8 cellular contexts compared by ENCODE assay signal in genomic region chr12:122981036-122981471, GRCh38. TPM values are rescaled to one million over a fixed set of nuclear protein-coding genes. Genes with fewer than 3 reads are reported as not detected.
DNase-seq lines count a peak whose midpoint lies in the region; ATAC-seq, FAIRE-seq and TF ChIP-seq lines count a peak whose summit lies in the region.

No MANE protein-coding gene starts in this region.

- TF ChIP-seq RAD21 in IMR-90 (IDR thresholded peaks at IDR 0.05; ENCODE audit: low read length) (no peak), GM12878 (IDR thresholded peaks at IDR 0.05; ENCODE audit: insufficient read depth, low read depth, low read length) (no peak), HepG2 (CRISPR knock-in tag; IDR thresholded peaks at IDR 0.05) (no peak)

- RAD21 ChIA-PET in GM12878 (lab: Charles Lee; ENCODE audit: unreplicated experiment): interaction anchor here (1.0 to 1.4 kb wide), 2 partner anchors 11 to 257 kb away, joined by 3 to 5 read pairs; no protein-coding TSS in a partner anchor

- TF ChIP-seq POLR2A in IMR-90 (IDR thresholded peaks at IDR 0.05; ENCODE audit: low read depth, low read length) (peak; percentile 19; the same call in 1 of the 2 replicates), GM12878 (IDR thresholded peaks at IDR 0.05; ENCODE audit: low read depth, low read length) (no peak), HepG2 (IDR thresholded peaks at IDR 0.05; ENCODE audit: insufficient read depth in 1 of 2, low read depth in 2 of 2, low read length in 2 of 2) (0 out of 4 replicates have a peak, but pooled peaks of 1 of the 2 experiments have one; percentile 13)

- peak overlapping the region; percentile 50; the same call in 1 of the 2 replicates for H2BK120ac ChIP-seq in IMR-90 (ENCODE audit: low read depth, low read length)

- dilution Hi-C loops in IMR-90 (cut with HindIII; ENCODE audit: low sequenced_read_pairs, unreplicated experiment): loop anchor here (25.0 kb wide), 1 partner anchor 256 kb away; the partner anchor contains the start of genes MPHOSPH9 and MTRFR

- peak overlapping the region; percentile 94 for H3K14ac ChIP-seq in IMR-90 (replicated peaks; ENCODE audit: low read depth, low read length)

- SMC1A ChIA-PET in GM12878 (lab: Charles Lee; ENCODE audit: uncharacterized antibody, unreplicated experiment): no interaction called here

- H3K56ac ChIP-seq in IMR-90 (ENCODE audit: extremely low read depth, insufficient read depth, low read length): peak overlapping the region; percentile 72

- H3K4me1 ChIP-seq in IMR-90 (ENCODE audit: control insufficient read depth, insufficient read depth, low read length) (peaks cover 30% of the 10 kb centered on the region), GM12878 (ENCODE audit: control insufficient read depth, insufficient read depth, low read length) (peaks cover 27% of the 10 kb centered on the region), HepG2 (ENCODE audit: insufficient read depth, low read length) (peaks cover 78% of the 10 kb centered on the region), thymus (ENCODE audit: control insufficient read depth, insufficient read depth, low read length) (peaks cover 29% of the 10 kb centered on the region)

- H2AK5ac ChIP-seq in IMR-90 (ENCODE audit: low read depth, low read length): peak overlapping the region; percentile 94

- H2AK9ac ChIP-seq in IMR-90 (replicated peaks; ENCODE audit: low read depth, low read length, poor library complexity): peak overlapping the region; percentile 98

- in situ Hi-C loops in IMR-90 (cut with MboI; ENCODE audit: low sequenced_read_pairs): loop anchor here (10.0 kb wide), 1 partner anchor 164 kb away; no protein-coding TSS in a partner anchor
- in situ Hi-C loops in GM12878 (cut with MboI): no loop called here
- in situ Hi-C loops in HepG2 (cut with HindIII; ENCODE audit: extremely low pct_ligation_motif_present, low pct_unique_long_range_greater_than_20kb): no loop called here

- no peak overlapping the region for H2BK20ac ChIP-seq in IMR-90 (ENCODE audit: low read depth, low read length)

- H4K8ac ChIP-seq in IMR-90 (ENCODE audit: low read depth in 2 of 2, low read length in 2 of 2): peak overlapping the region; percentile 74 to 85; a peak in 3 of 4 replicates

- peak overlapping the region; percentile 99 for H2AFZ ChIP-seq in IMR-90 (replicated peaks; ENCODE audit: low read length, poor library complexity)
- H2AFZ ChIP-seq in GM12878 (ENCODE audit: control insufficient read depth, low read depth, low read length): peak overlapping the region; percentile 80
- no peak overlapping the region for H2AFZ ChIP-seq in HepG2 (ENCODE audit: low read length)

- intact Hi-C loops in IMR-90 (cut with micrococcal nuclease) (loop anchor here (2.0 kb wide), 1 partner anchor 62 kb away; no protein-coding TSS in a partner anchor), GM12878 (cut with micrococcal nuclease; ENCODE audit: unreplicated experiment) (no loop called here), HepG2 (cut with micrococcal nuclease; ENCODE audit: unreplicated experiment) (loop anchor here (5.0 kb wide), 1 partner anchor 251 kb away; the partner anchor contains the start of genes MPHOSPH9 and MTRFR)

- H2BK5ac ChIP-seq in IMR-90 (ENCODE audit: low read depth, low read length, poor library complexity, severe bottlenecking): peak overlapping the region; percentile 79

- peak overlapping the region; percentile 88 for H3K27ac ChIP-seq in 22Rv1
- peak overlapping the region; percentile 89 for H3K27ac ChIP-seq in IMR-90 (ENCODE audit: insufficient read depth, low read length)
- H3K27ac ChIP-seq in GM12878 (ENCODE audit: control insufficient read depth, insufficient read depth): peak overlapping the region; percentile 75
- H3K27ac ChIP-seq in HepG2 (ENCODE audit: extremely low read length, insufficient read depth, low read length): peak overlapping the region; percentile 93
- H3K27ac ChIP-seq in thymus (ENCODE audit: low read depth): peak overlapping the region; percentile 88

- H3K18ac ChIP-seq in IMR-90 (ENCODE audit: low read depth, low read length): no peak overlapping the region; the same call in 1 of the 2 replicates

- H3K9me3 ChIP-seq in IMR-90 (ENCODE audit: control insufficient read depth, insufficient read depth, low read length): no peaks in the 10 kb centered on the region
- H3K9me3 ChIP-seq in GM12878 (replicated peaks; ENCODE audit: control insufficient read depth, insufficient read depth, low read length): no peaks in the 10 kb centered on the region
- H3K9me3 ChIP-seq in HepG2 (ENCODE audit: low read length): no peaks in the 10 kb centered on the region
- no peaks in the 10 kb centered on the region for H3K9me3 ChIP-seq in thymus (ENCODE audit: control insufficient read depth)

- H3K4me2 ChIP-seq in IMR-90 (ENCODE audit: low read depth, low read length) (peak overlapping the region; percentile 97), GM12878 (ENCODE audit: control insufficient read depth, insufficient read depth) (peak overlapping the region; percentile 30), HepG2 (ENCODE audit: low read depth, low read length) (peak overlapping the region; percentile 96)

- H3K27me3 ChIP-seq in IMR-90 (ENCODE audit: control insufficient read depth, insufficient read depth, low read length) (no peaks in the 10 kb centered on the region), GM12878 (replicated peaks in 1 of 2; ENCODE audit: control insufficient read depth in 2 of 2, insufficient read depth in 2 of 2, low read length in 1 of 2) (no peaks in the 10 kb centered on the region), HepG2 (ENCODE audit: control insufficient read depth in 1 of 2, insufficient read depth in 2 of 2, low read length in 2 of 2) (no peaks in the 10 kb centered on the region; a peak in 1 of 5 replicates), thymus (ENCODE audit: control insufficient read depth, insufficient read depth) (no peaks in the 10 kb centered on the region)

- H3K9ac ChIP-seq in IMR-90 (ENCODE audit: low read depth, low read length) (peak overlapping the region; percentile 98), GM12878 (ENCODE audit: control insufficient read depth, insufficient read depth, low read length) (peak overlapping the region; percentile 83), HepG2 (ENCODE audit: insufficient read depth, low read depth, low read length) (peak overlapping the region; percentile 94)

- peaks cover 19 to 70% of the 10 kb centered on the region in 2 experiments; a peak in 3 of 4 replicates for H3K79me1 ChIP-seq in IMR-90 (ENCODE audit: low read depth in 1 of 2, low read length in 2 of 2)

- peak overlapping the region; percentile 87 for H4K91ac ChIP-seq in IMR-90 (ENCODE audit: insufficient read depth, low read depth, low read length)

- POLR2A ChIA-PET in IMR-90 (lab: Charles Lee; ENCODE audit: unreplicated experiment) (no interaction called here), GM12878 (lab: Charles Lee) (interaction anchor here (1.0 to 1.5 kb wide), 2 partner anchors 11 to 110 kb away, joined by 3 to 6 read pairs; no protein-coding TSS in a partner anchor), HepG2 (lab: Yijun Ruan, JAX) (interaction anchor here (0.6 to 5.0 kb wide), 3 partner anchors 12 to 252 kb away, joined by 3 to 42 read pairs (median 4); partner anchors contain the start of genes MPHOSPH9, MTRFR and PITPNM2)

- FAIRE-seq in GM12878 (lab: Jason Lieb, UNC) (no peak), HepG2 (lab: Jason Lieb, UNC) (no peak)

- no peak overlapping the region for H2BK15ac ChIP-seq in IMR-90 (ENCODE audit: low read depth, low read length)

- peak; percentile 25; the same call in 1 of the 2 replicates for TF ChIP-seq CTCF in 22Rv1 (IDR thresholded peaks at IDR 0.05)
- no peak for TF ChIP-seq CTCF in IMR-90 (conservative IDR thresholded peaks at IDR 0.05; ENCODE audit: low read depth, low read length)
- 0 out of 6 replicates have a peak, but pooled peaks of 1 of the 3 experiments have one; percentile 6 for TF ChIP-seq CTCF in GM12878 (IDR thresholded peaks at IDR 0.05 in 2 of 3, conservative IDR thresholded peaks at IDR 0.05 in 1 of 3; ENCODE audit: control insufficient read depth in 2 of 3, extremely low read depth in 1 of 3, insufficient read depth in 1 of 3, low read depth in 3 of 3, low read length in 3 of 3)
- TF ChIP-seq CTCF in HepG2 (CRISPR knock-in tag; IDR thresholded peaks at IDR 0.05): no peak

- no peak for DNase-seq in IMR-90
- DNase-seq in GM12878 (ENCODE audit: low read depth, low spot score): no peak
- no peak for DNase-seq in HepG2 (ENCODE audit: low spot score)
- no peak for DNase-seq in NCI-H774 (lab: John Stamatoyannopoulos, UW)

- H3K9me1 ChIP-seq in IMR-90 (ENCODE audit: insufficient read depth, low read length): peaks cover 18% of the 10 kb centered on the region; the same call in 1 of the 2 replicates

- H3K23ac ChIP-seq in IMR-90 (ENCODE audit: low read depth, low read length): peak overlapping the region; percentile 96

- H3K79me2 ChIP-seq in GM12878 (ENCODE audit: control insufficient read depth, insufficient read depth, low read length) (peaks cover 28% of the 10 kb centered on the region), HepG2 (ENCODE audit: insufficient read depth, low read length) (peaks cover 42% of the 10 kb centered on the region)

- H3K4ac ChIP-seq in IMR-90 (ENCODE audit: low read depth, low read length): peak overlapping the region; percentile 82

- H3K4me3 ChIP-seq in IMR-90 (ENCODE audit: insufficient read depth, low read depth, low read length) (peak overlapping the region; percentile 85), GM12878 (peak overlapping the region; percentile 96), HepG2 (replicated peaks in 1 of 3; ENCODE audit: insufficient read depth in 1 of 3, low read depth in 2 of 3, low read length in 3 of 3) (peak overlapping the region; percentile 87 to 99 (median 97)), thymus (ENCODE audit: low read length) (peak overlapping the region; percentile 93)

- no peak for TF ChIP-seq EP300 in GM12878 (IDR thresholded peaks at IDR 0.05; ENCODE audit: borderline replicate concordance in 1 of 2, control insufficient read depth in 1 of 2, low read depth in 2 of 2, low read length in 2 of 2)
- no peak for TF ChIP-seq EP300 in HepG2 (IDR thresholded peaks at IDR 0.05; ENCODE audit: low read depth in 2 of 2, low read length in 2 of 2)
- TF ChIP-seq EP300 in HepG2 (CRISPR knock-in tag; IDR thresholded peaks at IDR 0.05; ENCODE audit: borderline replicate concordance): no peak

- BruUV-seq in IMR-90 (replicated peaks; lab: Mats Ljungman, UMichigan) (no TSS peak), GM12878 (replicated peaks; lab: Mats Ljungman, UMichigan) (no TSS peak), HepG2 (replicated peaks; lab: Mats Ljungman, UMichigan) (no TSS peak)

- CTCF ChIA-PET in IMR-90 (lab: Yijun Ruan, JAX) (no interaction called here), GM12878 (lab: Yijun Ruan, JAX) (interaction anchor here (1.1 to 1.2 kb wide), 2 partner anchors 121 to 257 kb away, joined by 4 to 6 read pairs; no protein-coding TSS in a partner anchor), HepG2 (lab: Yijun Ruan, JAX; ENCODE audit: low intra/inter-chr PET ratio, low total read pairs) (no interaction called here)

- WGBS in IMR-90 (ENCODE audit: extremely low coverage in 2 of 2, insufficient read length in 1 of 2), 2 experiments: 1% methylated on average over 27 of the region's 40 CpGs; no CpG with 5 or more reads in 1 of the 2 experiments
- under 1% methylated on average over 40 of the region's 40 CpGs for WGBS in GM12878 (ENCODE audit: insufficient coverage, insufficient replicate concordance, low lambda C conversion rate, missing lambda C conversion rate)
- WGBS in HepG2 (ENCODE audit: low lambda C conversion rate): under 1% methylated on average over 30 of the region's 40 CpGs
- WGBS in thymus: under 1% methylated on average over 40 of the region's 40 CpGs

- H4K5ac ChIP-seq in IMR-90 (ENCODE audit: low read depth, low read length): peak overlapping the region; percentile 33

- peaks cover 24% of the 10 kb centered on the region for H3K36me3 ChIP-seq in IMR-90 (ENCODE audit: control insufficient read depth, insufficient read depth, low read length)
- H3K36me3 ChIP-seq in GM12878 (ENCODE audit: control insufficient read depth in 2 of 2, insufficient read depth in 2 of 2, low read length in 1 of 2): peaks cover 0 to 6% of the 10 kb centered on the region in 2 experiments; a peak in 2 of 4 replicates
- peaks cover 3 to 19% of the 10 kb centered on the region in 2 experiments; a peak in 4 of 5 replicates for H3K36me3 ChIP-seq in HepG2 (replicated peaks in 1 of 2; ENCODE audit: control insufficient read depth in 1 of 2, insufficient read depth in 2 of 2, low read length in 2 of 2)
- H3K36me3 ChIP-seq in thymus (ENCODE audit: control insufficient read depth, insufficient read depth): peaks cover 49% of the 10 kb centered on the region

- ATAC-seq in GM18858 (IDR thresholded peaks at IDR 0.05; ENCODE audit: unreplicated experiment) (peak; percentile 6), IMR-90 (ENCODE audit: low read depth) (peak; percentile 16), GM12878 (peak; percentile 43), HepG2 (peak; percentile 2), HG02938 (IDR thresholded peaks at IDR 0.05; ENCODE audit: unreplicated experiment) (no peak)

- peaks cover 15% of the 10 kb centered on the region for H4K20me1 ChIP-seq in IMR-90 (ENCODE audit: insufficient read depth, low read length)
- no peaks in the 10 kb centered on the region for H4K20me1 ChIP-seq in GM12878 (ENCODE audit: control insufficient read depth, insufficient read depth)
- H4K20me1 ChIP-seq in HepG2 (ENCODE audit: insufficient read depth, low read length): no peaks in the 10 kb centered on the region

RNA-seq across cellular contexts. Expression of gene ARL6IP4, which starts 0.6 kb away (rescaled TPM):
- total RNA-seq in IMR-90 (2012; rRNA removed) (161 and 205 TPM in 2 replicates), GM12878 (2014; rRNA removed) (190 TPM in 2 replicates), GM12878 (2014; rRNA removed; fragmentation: Illumina TruSeq; extraction: Trizol) (174 and 188 TPM in 2 replicates), GM12878 (2021) (200 and 201 TPM in 2 replicates), HepG2 (2016; rRNA removed; fragmentation: Illumina TruSeq; extraction: Trizol) (178 and 220 TPM in 2 replicates)
- polyA plus RNA-seq in IMR-90 (2012; rRNA removed) (254 and 258 TPM in 2 replicates), GM12878 (2011; rRNA removed) (106 and 137 TPM in 2 replicates), GM12878 (2014; fragmentation: Illumina TruSeq; extraction: Trizol) (53.4 and 144 TPM in 2 replicates), GM12878 (2014; fragmentation: Nextera tagmentation; extraction: Ambion mirVana) (10 to 100 TPM in 1 of 2 experiments, 1 to 10 TPM in 1; 2.5 to 14.1 TPM), GM12878 (2014; rRNA removed) (188 and 210 TPM in 2 replicates), GM12878 (2016; fragmentation: Nextera tagmentation; extraction: Ambion mirVana) (100 to 1,000 TPM; 319 to 320 TPM), HepG2 (2011; rRNA removed) (155 and 179 TPM in 2 replicates), thymus (302 TPM)
- polyA plus RNA-seq in IMR-90 (2012; cell fraction: cytosol; rRNA removed): 195 and 234 TPM in 2 replicates
- 276 and 281 TPM in 2 replicates for polyA plus RNA-seq in IMR-90 (2012; cell fraction: nucleus; rRNA removed; ENCODE audit: low replicate concordance)
- total RNA-seq in GM12878 (2013; cell fraction: nucleolus; rRNA removed): 25.4 and 26.0 TPM in 2 replicates
- 52.4 TPM for polyA plus RNA-seq in GM12878 (2011; ENCODE audit: low read depth)
- polyA plus RNA-seq in GM12878 (2011; cell fraction: cytosol; rRNA removed): 140 and 213 TPM in 2 replicates
- polyA plus RNA-seq in GM12878 (2011; cell fraction: nucleus; rRNA removed): 267 and 296 TPM in 2 replicates
- 131 and 139 TPM in 2 replicates for polyA plus RNA-seq in GM12878 (2012)
- 32.8 and 49.1 TPM in 2 replicates for polyA minus RNA-seq in GM12878 (2011; rRNA and poly(A)+ RNA removed)
- polyA minus RNA-seq in GM12878 (2011; cell fraction: cytosol; rRNA and poly(A)+ RNA removed): 21.2 and 37.3 TPM in 2 replicates
- polyA minus RNA-seq in GM12878 (2011; cell fraction: nucleus; rRNA and poly(A)+ RNA removed): 13.5 and 17.7 TPM in 2 replicates
- total RNA-seq in HepG2 (2016; cell fraction: cytosol; rRNA removed; fragmentation: Illumina TruSeq; extraction: Trizol; ENCODE audit: low read depth): 710 and 791 TPM in 2 replicates
- total RNA-seq in HepG2 (2016; cell fraction: insoluble cytoplasmic fraction; rRNA removed; fragmentation: Illumina TruSeq; extraction: Trizol): 169 and 227 TPM in 2 replicates
- 491 and 557 TPM in 2 replicates for total RNA-seq in HepG2 (2016; cell fraction: membrane; rRNA removed; fragmentation: Illumina TruSeq; extraction: Trizol)
- total RNA-seq in HepG2 (2016; cell fraction: nucleus; rRNA removed; fragmentation: Illumina TruSeq; extraction: Trizol): 80.1 and 103 TPM in 2 replicates
- 176 and 208 TPM in 2 replicates for polyA plus RNA-seq in HepG2 (2011; cell fraction: cytosol; rRNA removed)
- polyA plus RNA-seq in HepG2 (2011; cell fraction: nucleus; rRNA removed): 332 and 368 TPM in 2 replicates
- 109 and 121 TPM in 2 replicates for polyA plus RNA-seq in HepG2 (2012)
- polyA plus RNA-seq in HepG2 (2016; cell fraction: cytosol; fragmentation: Illumina TruSeq; extraction: Trizol; ENCODE audit: low read depth): 761 and 860 TPM in 2 replicates
- polyA plus RNA-seq in HepG2 (2016; cell fraction: insoluble cytoplasmic fraction; fragmentation: Illumina TruSeq; extraction: Trizol; ENCODE audit: low read depth): 159 and 186 TPM in 2 replicates
- 440 and 496 TPM in 2 replicates for polyA plus RNA-seq in HepG2 (2016; cell fraction: membrane; fragmentation: Illumina TruSeq; extraction: Trizol; ENCODE audit: low read depth)
- 178 and 189 TPM in 2 replicates for polyA plus RNA-seq in HepG2 (2016; cell fraction: nucleus; fragmentation: Illumina TruSeq; extraction: Trizol; ENCODE audit: insufficient read depth, low read depth)
- 30.5 and 34.7 TPM in 2 replicates for polyA minus RNA-seq in HepG2 (2011; rRNA and poly(A)+ RNA removed; ENCODE audit: low replicate concordance)
- 30.8 and 31.7 TPM in 2 replicates for polyA minus RNA-seq in HepG2 (2011; cell fraction: cytosol; rRNA and poly(A)+ RNA removed)
- 19.3 and 22.6 TPM in 2 replicates for polyA minus RNA-seq in HepG2 (2011; cell fraction: nucleus; rRNA and poly(A)+ RNA removed)

RNA-seq across cellular contexts. Expression of gene OGFOD2, which starts 6.0 kb away (rescaled TPM):
- total RNA-seq in IMR-90 (2012; rRNA removed) (4.3 and 4.7 TPM in 2 replicates), GM12878 (2014; rRNA removed) (14.3 and 16.9 TPM in 2 replicates), GM12878 (2014; rRNA removed; fragmentation: Illumina TruSeq; extraction: Trizol) (5.4 and 6.3 TPM in 2 replicates), GM12878 (2021) (18.7 and 21.8 TPM in 2 replicates), HepG2 (2016; rRNA removed; fragmentation: Illumina TruSeq; extraction: Trizol) (10.6 and 14.6 TPM in 2 replicates)
- polyA plus RNA-seq in IMR-90 (2012; rRNA removed) (18.2 and 19.0 TPM in 2 replicates), GM12878 (2011; rRNA removed) (9.2 and 15.6 TPM in 2 replicates), GM12878 (2014; fragmentation: Illumina TruSeq; extraction: Trizol) (3.3 and 4.5 TPM in 2 replicates), GM12878 (2014; fragmentation: Nextera tagmentation; extraction: Ambion mirVana) (1 to 10 TPM in 1 of 2 experiments, under 1 TPM in 1; 0.93 to 1.8 TPM), GM12878 (2014; rRNA removed) (28.0 and 29.2 TPM in 2 replicates), GM12878 (2016; fragmentation: Nextera tagmentation; extraction: Ambion mirVana) (10 to 100 TPM; 27.3 to 28.6 TPM), HepG2 (2011; rRNA removed) (13.2 and 15.5 TPM in 2 replicates), thymus (20.6 TPM)
- polyA plus RNA-seq in IMR-90 (2012; cell fraction: cytosol; rRNA removed): 7.7 and 16.7 TPM in 2 replicates
- 31.5 and 87.3 TPM in 2 replicates for polyA plus RNA-seq in IMR-90 (2012; cell fraction: nucleus; rRNA removed; ENCODE audit: low replicate concordance)
- 27.8 and 32.6 TPM in 2 replicates for total RNA-seq in GM12878 (2013; cell fraction: nucleolus; rRNA removed)
- polyA plus RNA-seq in GM12878 (2011; ENCODE audit: low read depth): 3.8 TPM
- polyA plus RNA-seq in GM12878 (2011; cell fraction: cytosol; rRNA removed): 22.2 and 29.7 TPM in 2 replicates
- 133 TPM in 2 replicates for polyA plus RNA-seq in GM12878 (2011; cell fraction: nucleus; rRNA removed)
- 11.6 and 12.2 TPM in 2 replicates for polyA plus RNA-seq in GM12878 (2012)
- polyA minus RNA-seq in GM12878 (2011; rRNA and poly(A)+ RNA removed): 12.7 and 19.0 TPM in 2 replicates
- 4.3 and 8.1 TPM in 2 replicates for polyA minus RNA-seq in GM12878 (2011; cell fraction: cytosol; rRNA and poly(A)+ RNA removed)
- polyA minus RNA-seq in GM12878 (2011; cell fraction: nucleus; rRNA and poly(A)+ RNA removed): 25.4 and 30.1 TPM in 2 replicates
- total RNA-seq in HepG2 (2016; cell fraction: cytosol; rRNA removed; fragmentation: Illumina TruSeq; extraction: Trizol; ENCODE audit: low read depth): 4.5 and 4.8 TPM in 2 replicates
- 12.7 and 14.8 TPM in 2 replicates for total RNA-seq in HepG2 (2016; cell fraction: insoluble cytoplasmic fraction; rRNA removed; fragmentation: Illumina TruSeq; extraction: Trizol)
- 8.7 and 8.8 TPM in 2 replicates for total RNA-seq in HepG2 (2016; cell fraction: membrane; rRNA removed; fragmentation: Illumina TruSeq; extraction: Trizol)
- total RNA-seq in HepG2 (2016; cell fraction: nucleus; rRNA removed; fragmentation: Illumina TruSeq; extraction: Trizol): 11.1 and 14.0 TPM in 2 replicates
- 10.6 and 23.9 TPM in 2 replicates for polyA plus RNA-seq in HepG2 (2011; cell fraction: cytosol; rRNA removed)
- 115 and 150 TPM in 2 replicates for polyA plus RNA-seq in HepG2 (2011; cell fraction: nucleus; rRNA removed)
- polyA plus RNA-seq in HepG2 (2012): 6.2 and 7.8 TPM in 2 replicates
- polyA plus RNA-seq in HepG2 (2016; cell fraction: cytosol; fragmentation: Illumina TruSeq; extraction: Trizol; ENCODE audit: low read depth): 7.1 and 7.6 TPM in 2 replicates
- polyA plus RNA-seq in HepG2 (2016; cell fraction: insoluble cytoplasmic fraction; fragmentation: Illumina TruSeq; extraction: Trizol; ENCODE audit: low read depth): 14.3 and 16.0 TPM in 2 replicates
- 10.5 and 12.0 TPM in 2 replicates for polyA plus RNA-seq in HepG2 (2016; cell fraction: membrane; fragmentation: Illumina TruSeq; extraction: Trizol; ENCODE audit: low read depth)
- 40.3 and 43.3 TPM in 2 replicates for polyA plus RNA-seq in HepG2 (2016; cell fraction: nucleus; fragmentation: Illumina TruSeq; extraction: Trizol; ENCODE audit: insufficient read depth, low read depth)
- polyA minus RNA-seq in HepG2 (2011; rRNA and poly(A)+ RNA removed; ENCODE audit: low replicate concordance): 20.5 and 24.4 TPM in 2 replicates
- 6.2 and 10.0 TPM in 2 replicates for polyA minus RNA-seq in HepG2 (2011; cell fraction: cytosol; rRNA and poly(A)+ RNA removed)
- 14.0 and 15.5 TPM in 2 replicates for polyA minus RNA-seq in HepG2 (2011; cell fraction: nucleus; rRNA and poly(A)+ RNA removed)

RNA-seq across cellular contexts. Expression of gene ABCB9, which starts 14.8 kb away (rescaled TPM):
- total RNA-seq in IMR-90 (2012; rRNA removed) (5.6 and 7.2 TPM in 2 replicates), GM12878 (2014; rRNA removed) (4.0 and 4.1 TPM in 2 replicates), GM12878 (2014; rRNA removed; fragmentation: Illumina TruSeq; extraction: Trizol) (2.7 and 3.0 TPM in 2 replicates), GM12878 (2021) (3.7 and 4.9 TPM in 2 replicates), HepG2 (2016; rRNA removed; fragmentation: Illumina TruSeq; extraction: Trizol) (3.4 and 6.0 TPM in 2 replicates)
- polyA plus RNA-seq in IMR-90 (2012; rRNA removed) (7.8 and 8.3 TPM in 2 replicates), GM12878 (2011; rRNA removed) (0.58 and 0.85 TPM in 2 replicates), GM12878 (2014; fragmentation: Illumina TruSeq; extraction: Trizol) (0.65 and 1.4 TPM in 2 replicates), GM12878 (2014; fragmentation: Nextera tagmentation; extraction: Ambion mirVana) (under 1 TPM; 0.37 to 0.43 TPM), GM12878 (2014; rRNA removed) (4.6 and 5.3 TPM in 2 replicates), GM12878 (2016; fragmentation: Nextera tagmentation; extraction: Ambion mirVana) (1 to 10 TPM; 3.2 to 4.3 TPM), HepG2 (2011; rRNA removed) (4.8 and 5.1 TPM in 2 replicates), thymus (1.8 TPM)
- polyA plus RNA-seq in IMR-90 (2012; cell fraction: cytosol; rRNA removed): 6.6 and 7.8 TPM in 2 replicates
- polyA plus RNA-seq in IMR-90 (2012; cell fraction: nucleus; rRNA removed; ENCODE audit: low replicate concordance): 14.2 and 28.2 TPM in 2 replicates
- 6.3 and 9.0 TPM in 2 replicates for total RNA-seq in GM12878 (2013; cell fraction: nucleolus; rRNA removed)
- polyA plus RNA-seq in GM12878 (2011; ENCODE audit: low read depth): 0.63 TPM
- 0.69 and 0.87 TPM in 2 replicates for polyA plus RNA-seq in GM12878 (2011; cell fraction: cytosol; rRNA removed)
- 2.0 and 2.6 TPM in 2 replicates for polyA plus RNA-seq in GM12878 (2011; cell fraction: nucleus; rRNA removed)
- polyA plus RNA-seq in GM12878 (2012): 1.6 and 2.9 TPM in 2 replicates
- 2.5 and 3.1 TPM in 2 replicates for polyA minus RNA-seq in GM12878 (2011; rRNA and poly(A)+ RNA removed)
- polyA minus RNA-seq in GM12878 (2011; cell fraction: cytosol; rRNA and poly(A)+ RNA removed): 0.94 and 1.2 TPM in 2 replicates
- polyA minus RNA-seq in GM12878 (2011; cell fraction: nucleus; rRNA and poly(A)+ RNA removed): 1.9 and 3.5 TPM in 2 replicates
- total RNA-seq in HepG2 (2016; cell fraction: cytosol; rRNA removed; fragmentation: Illumina TruSeq; extraction: Trizol; ENCODE audit: low read depth): 2.0 and 2.1 TPM in 2 replicates
- 3.8 and 6.2 TPM in 2 replicates for total RNA-seq in HepG2 (2016; cell fraction: insoluble cytoplasmic fraction; rRNA removed; fragmentation: Illumina TruSeq; extraction: Trizol)
- total RNA-seq in HepG2 (2016; cell fraction: membrane; rRNA removed; fragmentation: Illumina TruSeq; extraction: Trizol): 4.2 and 4.6 TPM in 2 replicates
- total RNA-seq in HepG2 (2016; cell fraction: nucleus; rRNA removed; fragmentation: Illumina TruSeq; extraction: Trizol): 7.6 and 8.0 TPM in 2 replicates
- 2.5 and 4.1 TPM in 2 replicates for polyA plus RNA-seq in HepG2 (2011; cell fraction: cytosol; rRNA removed)
- 9.9 and 12.0 TPM in 2 replicates for polyA plus RNA-seq in HepG2 (2011; cell fraction: nucleus; rRNA removed)
- polyA plus RNA-seq in HepG2 (2012): 2.4 and 3.6 TPM in 2 replicates
- polyA plus RNA-seq in HepG2 (2016; cell fraction: cytosol; fragmentation: Illumina TruSeq; extraction: Trizol; ENCODE audit: low read depth): 0.78 and 1.3 TPM in 2 replicates
- polyA plus RNA-seq in HepG2 (2016; cell fraction: insoluble cytoplasmic fraction; fragmentation: Illumina TruSeq; extraction: Trizol; ENCODE audit: low read depth): 2.3 and 4.0 TPM in 2 replicates
- polyA plus RNA-seq in HepG2 (2016; cell fraction: membrane; fragmentation: Illumina TruSeq; extraction: Trizol; ENCODE audit: low read depth): 1.7 and 2.1 TPM in 2 replicates
- 12.6 and 14.0 TPM in 2 replicates for polyA plus RNA-seq in HepG2 (2016; cell fraction: nucleus; fragmentation: Illumina TruSeq; extraction: Trizol; ENCODE audit: insufficient read depth, low read depth)
- 16.7 and 18.1 TPM in 2 replicates for polyA minus RNA-seq in HepG2 (2011; rRNA and poly(A)+ RNA removed; ENCODE audit: low replicate concordance)
- 4.4 and 4.7 TPM in 2 replicates for polyA minus RNA-seq in HepG2 (2011; cell fraction: cytosol; rRNA and poly(A)+ RNA removed)
- polyA minus RNA-seq in HepG2 (2011; cell fraction: nucleus; rRNA and poly(A)+ RNA removed): 9.8 and 10.9 TPM in 2 replicates

Comparison
In these comparisons a context has a peak if more than half of its experiments do, and no peak if none do; other contexts are left out.
1. H3K4me2 ChIP-seq: peak in every context shown above with its lines; median percentile 97 in IMR-90; 96 in HepG2; 30 in GM12878.